Comparison of ENCODE assay signal across 12 cellular contexts in the genomic region with DNA sequence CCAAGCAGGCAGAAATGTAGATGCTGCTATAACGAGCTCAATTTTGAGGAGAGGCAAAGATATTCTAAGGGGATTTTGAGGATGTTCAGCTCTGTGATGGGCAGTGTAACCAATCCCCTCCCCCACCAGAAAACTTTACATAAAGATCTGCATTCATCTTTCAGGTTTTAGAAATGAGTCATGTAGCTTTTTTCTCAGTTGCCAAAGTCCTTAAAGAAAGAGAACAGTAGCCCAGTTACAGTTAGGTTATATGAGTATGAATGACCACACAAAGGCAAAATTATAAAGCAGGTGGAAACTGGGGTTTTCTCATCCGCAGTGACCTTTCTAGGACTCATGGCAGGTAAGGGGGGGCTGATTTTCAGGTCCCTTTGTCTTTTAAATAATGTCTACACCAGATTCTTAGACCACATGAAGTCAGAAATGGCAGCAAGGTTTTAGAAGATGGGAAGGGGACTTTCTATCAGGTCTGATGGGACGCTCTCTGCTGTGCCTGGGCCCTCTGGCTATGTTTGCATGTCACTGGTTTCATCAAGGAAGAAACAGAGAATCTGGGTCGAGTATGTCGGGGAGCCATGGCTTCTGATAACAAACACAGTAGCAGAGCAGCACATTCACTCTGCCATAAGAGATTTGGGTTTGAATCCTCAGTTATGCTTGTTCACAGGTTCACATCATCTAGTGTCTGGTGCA.
DNase-seq lines count a peak whose midpoint lies in the region; ATAC-seq, FAIRE-seq and TF ChIP-seq lines count a peak whose summit lies in the region.
"Had no signal": no experiment of that assay in that cellular context is flagged by ENCODE, and none has a peak within 500 bp of the region (broad histone marks: within the 10 kb centered on the region; RNA-seq: fewer than 3 reads in every experiment).

No MANE protein-coding gene starts in this region.

- no TSS peak for BruUV-seq in PC-3 (replicated peaks; lab: Mats Ljungman, UMichigan)

- TF ChIP-seq POLR2A in GM12891 (IDR thresholded peaks at IDR 0.05; ENCODE audit: low read depth, low read length): no peak

- CTCF ChIA-PET in PC-3 (lab: Charles Lee): interaction anchor here (0.6 kb wide), 1 partner anchor 1451 kb away, joined by 3 read pairs; no protein-coding TSS in a partner anchor

- H3K79me2 ChIP-seq in PC-3 (ENCODE audit: low read length): no peaks in the 10 kb centered on the region

- H3K4me2 ChIP-seq in PC-3 (ENCODE audit: low read length): no peak overlapping the region

- no peaks in the 10 kb centered on the region for H4K20me1 ChIP-seq in PC-3 (ENCODE audit: low read length)

- intact Hi-C loops in PC-3 (cut with micrococcal nuclease): loop anchor here (5.0 kb wide), 3 partner anchors 1189 to 1444 kb away; no protein-coding TSS in a partner anchor

- TF ChIP-seq CTCF in PC-3 (conservative IDR thresholded peaks at IDR 0.05; ENCODE audit: low read depth, low read length): no peak

- ATAC-seq in GM19043 (IDR thresholded peaks at IDR 0.05; ENCODE audit: low read depth, unreplicated experiment) (peak; percentile 62), HG02852 (IDR thresholded peaks at IDR 0.05; ENCODE audit: unreplicated experiment) (peak; percentile 68), PC-3 (no peak)

- DNase-seq in GM12891 (ENCODE audit: insufficient read length, low spot score): no peak
- peak; percentile 54 for DNase-seq in PC-3
- DNase-seq in NCI-H1092 treated with DMSO at 0.1 percent for 48 hours (lab: John Stamatoyannopoulos, UW): no peak
- DNase-seq in OCI-M1 (lab: John Stamatoyannopoulos, UW): no peak
- no peak for DNase-seq in DMS153 treated with DMSO at 0.1 percent for 48 hours (lab: John Stamatoyannopoulos, UW; ENCODE audit: unreplicated experiment)
- no peak for DNase-seq in HuH-7 (ENCODE audit: low spot score)
- DNase-seq: hippocampal formation, NCI-H146, SIG-M5, transverse colon had no signal

- POLR2A ChIA-PET in PC-3 (lab: Charles Lee; ENCODE audit: unreplicated experiment): no interaction called here

- H3K9me3 ChIP-seq in PC-3 (ENCODE audit: low read length): no peaks in the 10 kb centered on the region
- H3K9me3 ChIP-seq: transverse colon had no signal

- no peak overlapping the region for H3K9ac ChIP-seq in PC-3 (ENCODE audit: low read length)

- H3K4me1 ChIP-seq in PC-3 (ENCODE audit: insufficient read depth, low read length): peaks cover 33% of the 10 kb centered on the region

- no peaks in the 10 kb centered on the region for H3K27me3 ChIP-seq in PC-3 (ENCODE audit: low read length)
- H3K27me3 ChIP-seq: transverse colon had no signal

- no peak overlapping the region for H3K4me3 ChIP-seq in PC-3 (ENCODE audit: low read length)
- H3K4me3 ChIP-seq: transverse colon had no signal

- H2AFZ ChIP-seq in PC-3 (ENCODE audit: low read length): no peak overlapping the region

- FAIRE-seq in GM12891 (lab: Jason Lieb, UNC): no peak

- no peak overlapping the region for H3K27ac ChIP-seq in PC-3 (ENCODE audit: low read length)
- H3K27ac ChIP-seq: transverse colon had no signal

- no peaks in the 10 kb centered on the region for H3F3A ChIP-seq in PC-3 (ENCODE audit: low read length, unreplicated experiment)

- no peaks in the 10 kb centered on the region for H3K9me2 ChIP-seq in PC-3 (replicated peaks; ENCODE audit: low read length)

- H3K36me3 ChIP-seq in PC-3 (ENCODE audit: low read depth, low read length): no peaks in the 10 kb centered on the region
- H3K36me3 ChIP-seq: transverse colon had no signal

TF ChIP-seq in GM12891, 5 proteins besides CTCF, POLR2A, EP300 and RAD21:
- TF ChIP-seq POU2F2 (IDR thresholded peaks at IDR 0.05; ENCODE audit: low read depth, low read length): peak; percentile 76; the same call in 1 of the 2 replicates
- TF ChIP-seq TAF1 (IDR thresholded peaks at IDR 0.05; ENCODE audit: low read depth, low read length): no peak
- no peak for TF ChIP-seq SPI1 (IDR thresholded peaks at IDR 0.05; ENCODE audit: low read depth, low read length)
- no peak for TF ChIP-seq PAX5 (IDR thresholded peaks at IDR 0.05; ENCODE audit: insufficient read depth, low read length, severe bottlenecking)
